22 cellular contexts compared by ENCODE assay signal in genomic region chr3:140147965-140148490, GRCh38.
"Had no signal": no experiment of that assay in that cellular context is flagged by ENCODE, and none has a peak within 500 bp of the region (broad histone marks: within the 10 kb centered on the region; RNA-seq: fewer than 3 reads in every experiment).

No MANE protein-coding gene starts in this region.

- H3K4me1 ChIP-seq: colonic mucosa, esophagus squamous epithelium, left lung, lower lobe of right lung had no signal

- H3K36me3 Mint-ChIP-seq: mesothelial cell of epicardium, naive B cell had no signal

- H3K36me3 ChIP-seq: colonic mucosa, esophagus squamous epithelium, gastrocnemius medialis, heart right ventricle, left lung, lower lobe of right lung had no signal

- H3K27me3 Mint-ChIP-seq: dendritic cell treated with granulocyte-macrophage colony-stimulating factor and Interleukin-4, amounts not matched to agents 40 ng/mL and 50 ng/mL, for 4 days; effector memory CD8-positive, alpha-beta T cell; naive B cell had no signal

- DNase-seq: colonic mucosa; cortex of kidney; effector CD8-positive, alpha-beta T cell; effector memory CD8-positive, alpha-beta T cell; endodermal cell; esophagus squamous epithelium; foreskin fibroblast; foreskin melanocyte; gastrocnemius medialis; glutamatergic neuron; head of caudate nucleus; heart right ventricle; hippocampal formation; left cardiac atrium; left lung; left ventricle myocardium superior; lower lobe of right lung; mesenchymal stem cell; mucosa of descending colon; naive B cell had no signal

- H3K4me1 Mint-ChIP-seq: mesothelial cell of epicardium, naive B cell had no signal

- H3K27ac Mint-ChIP-seq: dendritic cell treated with granulocyte-macrophage colony-stimulating factor and Interleukin-4, amounts not matched to agents 40 ng/mL and 50 ng/mL, for 4 days; effector memory CD8-positive, alpha-beta T cell; endodermal cell; mesothelial cell of epicardium; naive B cell had no signal

- H3K4me3 ChIP-seq: colonic mucosa, esophagus squamous epithelium, gastrocnemius medialis, heart right ventricle, left lung, lower lobe of right lung, mucosa of descending colon had no signal

- H3K9me3 Mint-ChIP-seq: dendritic cell treated with granulocyte-macrophage colony-stimulating factor and Interleukin-4, amounts not matched to agents 40 ng/mL and 50 ng/mL, for 4 days; effector memory CD8-positive, alpha-beta T cell; endodermal cell; mesothelial cell of epicardium had no signal

- H3K9me3 ChIP-seq: colonic mucosa, esophagus squamous epithelium, gastrocnemius medialis, heart right ventricle, left lung, lower lobe of right lung, mucosa of descending colon had no signal

- H3K4me3 Mint-ChIP-seq: dendritic cell treated with granulocyte-macrophage colony-stimulating factor and Interleukin-4, amounts not matched to agents 40 ng/mL and 50 ng/mL, for 4 days; effector memory CD8-positive, alpha-beta T cell; endodermal cell; mesothelial cell of epicardium; naive B cell had no signal

- H3K27ac ChIP-seq: colonic mucosa, esophagus squamous epithelium, gastrocnemius medialis, heart right ventricle, left lung, lower lobe of right lung had no signal

- H3K27me3 ChIP-seq: colonic mucosa, esophagus squamous epithelium, gastrocnemius medialis, heart right ventricle, left lung had no signal
